27 cellular contexts compared by ENCODE assay signal in genomic region chr10:74643586-74643956, GRCh38.
"Had no signal": no experiment of that assay in that cellular context is flagged by ENCODE, and none has a peak within 500 bp of the region (broad histone marks: within the 10 kb centered on the region; RNA-seq: fewer than 3 reads in every experiment).

No MANE protein-coding gene starts in this region.

- H3K27me3 ChIP-seq: colonic mucosa, dorsolateral prefrontal cortex, hepatocyte, left lung, neural progenitor cell, tibial artery had no signal

- H3K36me3 ChIP-seq: colonic mucosa, left lung, neural progenitor cell, tibial artery had no signal

- H3K4me3 Mint-ChIP-seq: activated B cell treated with CpG ODN at 0.5 μM for 24 hours; activated CD4-positive, alpha-beta T cell treated with anti-CD3 and anti-CD28 coated beads for 36 hours; activated naive CD8-positive, alpha-beta T cell treated with anti-CD3 and anti-CD28 coated beads for 36 hours; activated T-cell treated with anti-CD3 and anti-CD28 coated beads, Interleukin-2, amount 50 U/mL, for 24 hours; effector memory CD8-positive, alpha-beta T cell; mesothelial cell of epicardium; naive thymus-derived CD8-positive, alpha-beta T cell; neural progenitor cell; stimulated activated effector memory CD8-positive, alpha-beta T cell treated with anti-CD3 and anti-CD28 coated beads, Interleukin-12 subunit alpha, Interleukin-12 subunit beta, amount 100 ng/mL, for 72 hours; stimulated activated naive CD8-positive, alpha-beta T cell treated with anti-CD3 and anti-CD28 coated beads, Interleukin-15, amount 100 ng/mL, for 72 hours had no signal

- H3K4me3 ChIP-seq: colonic mucosa, dorsolateral prefrontal cortex, hepatocyte, left lung, lung, neural progenitor cell, tibial artery had no signal

- H3K27ac ChIP-seq: colonic mucosa, dorsolateral prefrontal cortex, hepatocyte, left lung, neural progenitor cell, tibial artery had no signal

- H3K9me3 Mint-ChIP-seq: effector memory CD8-positive, alpha-beta T cell had no signal

- H3K27me3 Mint-ChIP-seq: activated B cell treated with CpG ODN at 0.5 μM for 24 hours; activated CD4-positive, alpha-beta T cell treated with anti-CD3 and anti-CD28 coated beads for 36 hours; activated naive CD8-positive, alpha-beta T cell treated with anti-CD3 and anti-CD28 coated beads for 36 hours; activated T-cell treated with anti-CD3 and anti-CD28 coated beads, Interleukin-2, amount 50 U/mL, for 24 hours; effector memory CD8-positive, alpha-beta T cell; naive thymus-derived CD8-positive, alpha-beta T cell; stimulated activated naive CD8-positive, alpha-beta T cell treated with anti-CD3 and anti-CD28 coated beads, Interleukin-15, amount 100 ng/mL, for 72 hours had no signal

- H3K79me2 ChIP-seq: hepatocyte had no signal

- H3K27ac Mint-ChIP-seq: activated B cell treated with CpG ODN at 0.5 μM for 24 hours; activated CD4-positive, alpha-beta T cell treated with anti-CD3 and anti-CD28 coated beads for 36 hours; activated naive CD8-positive, alpha-beta T cell treated with anti-CD3 and anti-CD28 coated beads for 36 hours; activated T-cell treated with anti-CD3 and anti-CD28 coated beads, Interleukin-2, amount 50 U/mL, for 24 hours; effector memory CD8-positive, alpha-beta T cell; mesothelial cell of epicardium; neural progenitor cell; stimulated activated effector memory CD8-positive, alpha-beta T cell treated with anti-CD3 and anti-CD28 coated beads, Interleukin-12 subunit alpha, Interleukin-12 subunit beta, amount 100 ng/mL, for 72 hours; stimulated activated naive CD8-positive, alpha-beta T cell treated with anti-CD3 and anti-CD28 coated beads, Interleukin-15, amount 100 ng/mL, for 72 hours had no signal

- H3K9me3 ChIP-seq: colonic mucosa, left lung, tibial artery had no signal

- H3K9ac ChIP-seq: neural progenitor cell had no signal

- H3K4me1 ChIP-seq: colonic mucosa, left lung had no signal

- H3K4me1 Mint-ChIP-seq: activated CD4-positive, alpha-beta T cell treated with anti-CD3 and anti-CD28 coated beads for 36 hours; stimulated activated effector memory CD8-positive, alpha-beta T cell treated with anti-CD3 and anti-CD28 coated beads, Interleukin-12 subunit alpha, Interleukin-12 subunit beta, amount 100 ng/mL, for 72 hours; stimulated activated naive CD8-positive, alpha-beta T cell treated with anti-CD3 and anti-CD28 coated beads, Interleukin-15, amount 100 ng/mL, for 72 hours had no signal

- H3K4me2 ChIP-seq: hepatocyte, neural progenitor cell had no signal

- DNase-seq: activated B cell treated with CpG ODN at 0.5 μM for 24 hours; activated CD4-positive, alpha-beta T cell treated with anti-CD3 and anti-CD28 coated beads for 36 hours; activated CD4-positive, alpha-beta T cell treated with anti-CD3 and anti-CD28 coated beads, Interleukin-2, amount 50 U/mL, for 4 hours; activated CD8-positive, alpha-beta memory T cell treated with anti-CD3 and anti-CD28 coated beads for 24 hours; activated CD8-positive, alpha-beta memory T cell treated with anti-CD3 and anti-CD28 coated beads, Interleukin-2, amount 50 U/mL, for 4 hours; activated naive CD4-positive, alpha-beta T cell treated with Interleukin-2 at 50 U/mL for 16 hours; activated naive CD8-positive, alpha-beta T cell treated with anti-CD3 and anti-CD28 coated beads for 36 hours; activated T-cell treated with anti-CD3 and anti-CD28 coated beads, Interleukin-2, amount 50 U/mL, for 24 hours; amygdala; colonic mucosa; dorsolateral prefrontal cortex; effector memory CD8-positive, alpha-beta T cell; foreskin melanocyte; glutamatergic neuron; kidney glomerular epithelial cell; left lung; naive thymus-derived CD8-positive, alpha-beta T cell; posterior cingulate gyrus; small intestine; stimulated activated CD4-positive, alpha-beta T cell treated with anti-CD3 and anti-CD28 coated beads, Interleukin-2, amount 100 ng/mL, for 24 hours; stimulated activated naive CD8-positive, alpha-beta T cell treated with anti-CD3 and anti-CD28 coated beads, Interleukin-15, amount 100 ng/mL, for 72 hours; tibial artery had no signal
